8 cellular contexts compared by ENCODE assay signal in the genomic region with DNA sequence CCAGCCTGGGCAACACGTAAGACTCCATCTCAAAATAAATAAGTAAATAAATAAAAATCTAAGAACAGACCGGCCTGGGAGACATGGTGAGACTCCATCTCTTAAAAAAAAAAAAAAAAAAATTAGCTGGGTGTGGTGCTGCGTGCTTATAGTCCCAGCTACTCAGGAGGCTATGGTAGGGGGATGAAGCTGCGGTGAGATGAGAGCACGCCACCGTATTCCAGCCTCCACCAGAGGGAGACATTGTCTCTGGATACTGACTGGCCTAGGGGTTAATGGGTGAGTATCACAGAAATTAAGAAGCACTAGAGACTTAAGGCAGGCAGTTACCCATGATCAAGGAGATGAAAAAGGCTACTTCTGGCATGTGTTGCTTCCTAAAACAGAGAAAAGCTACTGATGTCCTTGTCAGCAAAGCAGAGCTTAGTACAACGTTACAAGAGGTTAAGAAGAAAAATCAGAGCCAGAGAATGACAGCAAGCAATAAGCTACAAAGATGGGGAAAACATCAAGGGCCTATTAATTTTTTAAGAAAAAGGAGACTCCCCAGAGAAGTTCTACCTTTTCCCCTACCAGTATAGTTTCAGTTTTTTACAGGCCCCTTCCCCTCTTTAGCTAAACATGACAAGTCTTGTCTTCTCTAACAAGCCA. TPM values are rescaled to one million over a fixed set of nuclear protein-coding genes. Genes with fewer than 3 reads are reported as not detected.
DNase-seq lines count a peak whose midpoint lies in the region; ATAC-seq, FAIRE-seq and TF ChIP-seq lines count a peak whose summit lies in the region.

No MANE protein-coding gene starts in this region.

- BruUV-seq in endothelial cell of umbilical vein (replicated peaks; lab: Mats Ljungman, UMichigan), result no TSS peak

- dilution Hi-C loops in endothelial cell of umbilical vein (cut with MboI; ENCODE audit: extremely low pct_ligation_motif_present, low sequenced_read_pairs), result no loop called here

- TF ChIP-seq POLR2A in endothelial cell of umbilical vein (IDR thresholded peaks at IDR 0.05; ENCODE audit: low read depth, low read length), result no peak

- peak; percentile 58 for ATAC-seq in HG03565 (IDR thresholded peaks at IDR 0.05; ENCODE audit: unreplicated experiment)
- peak; percentile 94 for ATAC-seq in mucosa of descending colon
- peak; percentile 95 for ATAC-seq in stimulated activated memory B cell treated with anti-CD40 and anti-IgM and Interleukin-4, amounts not matched to agents 10 μg/mL and 1 μg/mL and 100 μg/mL, for 72 hours
- ATAC-seq in GM21360 (IDR thresholded peaks at IDR 0.05; ENCODE audit: unreplicated experiment), result no peak

- POLR2A ChIA-PET in endothelial cell of umbilical vein (lab: Charles Lee), result interaction anchor here (0.7 kb wide), 1 partner anchor 456 kb away, joined by 5 read pairs; no protein-coding TSS in a partner anchor

- H3K27ac Mint-ChIP-seq in stimulated activated memory B cell treated with anti-CD40 and anti-IgM and Interleukin-4, amounts not matched to agents 10 μg/mL and 1 μg/mL and 100 μg/mL, for 72 hours, result peak overlapping the region; percentile 64

- H3K27ac ChIP-seq in endothelial cell of umbilical vein (ENCODE audit: insufficient read depth, low read depth, low read length), result no peak overlapping the region

- in situ Hi-C loops in GM13976 (cut with MboI; ENCODE audit: low sequenced_read_pairs, unreplicated experiment), result no loop called here

- H4K20me1 ChIP-seq in endothelial cell of umbilical vein (replicated peaks; ENCODE audit: control insufficient read depth, extremely low read depth, insufficient read depth, low read length), result no peaks in the 10 kb centered on the region

- peaks cover 2 to 11% of the 10 kb centered on the region in 2 experiments for H3K36me3 ChIP-seq in endothelial cell of umbilical vein (ENCODE audit: control insufficient read depth in 2 of 2, extremely low read depth in 1 of 2, insufficient read depth in 2 of 2, low read length in 2 of 2)
- H3K36me3 ChIP-seq in mucosa of descending colon (ENCODE audit: low read depth), result peaks cover 8% of the 10 kb centered on the region

- DNase-seq in GM13976 (ENCODE audit: low spot score), result peak; percentile 58
- peak; percentile 51 for DNase-seq in NCI-H82 treated with DMSO at 0.1 percent for 48 hours (lab: John Stamatoyannopoulos, UW; ENCODE audit: unreplicated experiment)
- peak; percentile 79 for DNase-seq in activated CD8-positive, alpha-beta memory T cell treated with anti-CD3 and anti-CD28 coated beads for 24 hours
- DNase-seq in endothelial cell of umbilical vein (ENCODE audit: low read depth, low spot score), result peak; percentile 66
- peak in 1 of 3 donors; percentile 85 for DNase-seq in mucosa of descending colon

- H3K9me1 ChIP-seq in endothelial cell of umbilical vein (replicated peaks; ENCODE audit: control insufficient read depth, extremely low read depth, insufficient read depth, low read length), result no peaks in the 10 kb centered on the region

- H3K9me3 Mint-ChIP-seq in stimulated activated memory B cell treated with anti-CD40 and anti-IgM and Interleukin-4, amounts not matched to agents 10 μg/mL and 1 μg/mL and 100 μg/mL, for 72 hours, result no peaks in the 10 kb centered on the region

- H3K4me3 Mint-ChIP-seq in stimulated activated memory B cell treated with anti-CD40 and anti-IgM and Interleukin-4, amounts not matched to agents 10 μg/mL and 1 μg/mL and 100 μg/mL, for 72 hours, result no peak overlapping the region

- no peaks in the 10 kb centered on the region for H3K27me3 Mint-ChIP-seq in stimulated activated memory B cell treated with anti-CD40 and anti-IgM and Interleukin-4, amounts not matched to agents 10 μg/mL and 1 μg/mL and 100 μg/mL, for 72 hours

- H3K4me1 ChIP-seq in endothelial cell of umbilical vein (ENCODE audit: control insufficient read depth, extremely low read depth, insufficient read depth, low read length) (no peaks in the 10 kb centered on the region), mucosa of descending colon (ENCODE audit: low read depth) (no peaks in the 10 kb centered on the region)

- H3K9ac ChIP-seq in endothelial cell of umbilical vein (replicated peaks; ENCODE audit: extremely low read depth, insufficient read depth, low read length), result no peak overlapping the region

- TF ChIP-seq CTCF in GM13976 (IDR thresholded peaks at IDR 0.05; ENCODE audit: borderline replicate concordance, control extremely low read depth, extremely low read depth, insufficient read depth, missing control alignments), result peak; percentile 71
- TF ChIP-seq CTCF in endothelial cell of umbilical vein (IDR thresholded peaks at IDR 0.05; ENCODE audit: extremely low read depth in 1 of 2, insufficient read depth in 1 of 2, low read depth in 1 of 2, low read length in 2 of 2), result peak; percentile 72 to 80
- TF ChIP-seq CTCF in mucosa of descending colon (IDR thresholded peaks at IDR 0.05), result peak; percentile 52

- H3K4me3 ChIP-seq in endothelial cell of umbilical vein (replicated peaks in 1 of 3; ENCODE audit: insufficient read depth in 1 of 3, low read depth in 1 of 3, low read length in 3 of 3), result no peak overlapping the region
- no peak overlapping the region for H3K4me3 ChIP-seq in mucosa of descending colon

- FAIRE-seq in endothelial cell of umbilical vein (lab: Jason Lieb, UNC), result peak; percentile 59

- H3K9me3 ChIP-seq in endothelial cell of umbilical vein (replicated peaks; ENCODE audit: control insufficient read depth, insufficient read depth, low read length) (no peaks in the 10 kb centered on the region), mucosa of descending colon (no peaks in the 10 kb centered on the region)

- no peak overlapping the region for H3K4me2 ChIP-seq in endothelial cell of umbilical vein (ENCODE audit: insufficient read depth, low read length)

- intact Hi-C loops in endothelial cell of umbilical vein (cut with micrococcal nuclease), result loop anchor here (1.0 kb wide), 2 partner anchors 123 to 446 kb away; no protein-coding TSS in a partner anchor
- intact Hi-C loops in mucosa of descending colon (cut with DNase I, micrococcal nuclease), result loop anchor here (5.0 kb wide), 1 partner anchor 124 kb away; no protein-coding TSS in a partner anchor

- peaks cover 42% of the 10 kb centered on the region for H3K4me1 Mint-ChIP-seq in stimulated activated memory B cell treated with anti-CD40 and anti-IgM and Interleukin-4, amounts not matched to agents 10 μg/mL and 1 μg/mL and 100 μg/mL, for 72 hours

- no peak overlapping the region for H2AFZ ChIP-seq in endothelial cell of umbilical vein (ENCODE audit: low read depth, low read length)

- no peaks in the 10 kb centered on the region for H3K27me3 ChIP-seq in endothelial cell of umbilical vein (ENCODE audit: control insufficient read depth in 2 of 2, insufficient read depth in 2 of 2, low read length in 2 of 2)

- peaks cover 15% of the 10 kb centered on the region for H3K79me2 ChIP-seq in endothelial cell of umbilical vein (ENCODE audit: control insufficient read depth, insufficient read depth, low read length)

- CTCF ChIA-PET in endothelial cell of umbilical vein (lab: Charles Lee), result interaction anchor here (0.7 to 4.4 kb wide), 18 partner anchors 9 to 449 kb away, joined by 3 to 52 read pairs (median 4); no protein-coding TSS in a partner anchor

- H3K36me3 Mint-ChIP-seq in stimulated activated memory B cell treated with anti-CD40 and anti-IgM and Interleukin-4, amounts not matched to agents 10 μg/mL and 1 μg/mL and 100 μg/mL, for 72 hours, result peaks cover 52% of the 10 kb centered on the region

TF ChIP-seq in endothelial cell of umbilical vein, 7 proteins besides CTCF, POLR2A, EP300 and RAD21:
- TF ChIP-seq FOS (IDR thresholded peaks at IDR 0.05; ENCODE audit: borderline replicate concordance, insufficient read depth, low read length) (no peak), JUN (IDR thresholded peaks at IDR 0.05; ENCODE audit: borderline replicate concordance, insufficient read depth, insufficient read length, low read depth) (no peak), MYC (IDR thresholded peaks at IDR 0.05; ENCODE audit: low read depth, low read length) (no peak), GATA2 (IDR thresholded peaks at IDR 0.05; ENCODE audit: insufficient read depth, insufficient read length, low read depth, low read length) (no peak), EZH2 (IDR thresholded peaks at IDR 0.05; ENCODE audit: borderline replicate concordance, low read depth, low read length, severe bottlenecking) (no peak), POLR2AphosphoS5 (IDR thresholded peaks at IDR 0.05; ENCODE audit: insufficient read depth, low read depth, low read length) (no peak)
- TF ChIP-seq, protein P1, sequence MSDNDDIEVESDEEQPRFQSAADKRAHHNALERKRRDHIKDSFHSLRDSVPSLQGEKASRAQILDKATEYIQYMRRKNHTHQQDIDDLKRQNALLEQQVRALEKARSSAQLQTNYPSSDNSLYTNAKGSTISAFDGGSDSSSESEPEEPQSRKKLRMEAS (IDR thresholded peaks at IDR 0.05; ENCODE audit: insufficient read depth, insufficient read length), result no peak

RNA-seq across cellular contexts. Expression of gene TFRC, which starts 8.6 kb away (rescaled TPM):
- total RNA-seq in endothelial cell of umbilical vein (58.4 and 69.6 TPM in 2 replicates), mucosa of descending colon (100 to 1,000 TPM; 119 to 225 (median 167) TPM)
- polyA plus RNA-seq in endothelial cell of umbilical vein, result 11.4 and 14.1 TPM in 2 replicates
- polyA plus RNA-seq in endothelial cell of umbilical vein (2011; cell fraction: cytosol; rRNA removed), result 12.0 and 13.7 TPM in 2 replicates
- 23.3 and 30.5 TPM in 2 replicates for polyA plus RNA-seq in endothelial cell of umbilical vein (2011; cell fraction: nucleus; rRNA removed)
- 49.2 and 62.5 TPM in 2 replicates for polyA plus RNA-seq in endothelial cell of umbilical vein (2012)
- polyA minus RNA-seq in endothelial cell of umbilical vein, result 46.9 and 74.8 TPM in 2 replicates
- polyA minus RNA-seq in endothelial cell of umbilical vein (2011; cell fraction: cytosol; rRNA and poly(A)+ RNA removed), result 337 TPM
- polyA minus RNA-seq in endothelial cell of umbilical vein (2011; cell fraction: nucleus; rRNA and poly(A)+ RNA removed), result 33.6 and 50.2 TPM in 2 replicates
